ENCODE assay signal across 1 cellular context in genomic region chr11:21485426-21485825, GRCh38.
TF ChIP-seq lines count a peak whose summit lies in the region.

No MANE protein-coding gene starts in this region.

TF ChIP-seq in H1, 55 proteins besides CTCF, POLR2A, EP300 and RAD21 (continued from another document):
- TF ChIP-seq CHD7 (IDR thresholded peaks at IDR 0.05; ENCODE audit: insufficient replicate concordance, low read length) (no peak), YY1 (IDR thresholded peaks at IDR 0.05; ENCODE audit: low read depth, low read length) (no peak)
